ENCODE assay signal across 22 cellular contexts in the genomic region with DNA sequence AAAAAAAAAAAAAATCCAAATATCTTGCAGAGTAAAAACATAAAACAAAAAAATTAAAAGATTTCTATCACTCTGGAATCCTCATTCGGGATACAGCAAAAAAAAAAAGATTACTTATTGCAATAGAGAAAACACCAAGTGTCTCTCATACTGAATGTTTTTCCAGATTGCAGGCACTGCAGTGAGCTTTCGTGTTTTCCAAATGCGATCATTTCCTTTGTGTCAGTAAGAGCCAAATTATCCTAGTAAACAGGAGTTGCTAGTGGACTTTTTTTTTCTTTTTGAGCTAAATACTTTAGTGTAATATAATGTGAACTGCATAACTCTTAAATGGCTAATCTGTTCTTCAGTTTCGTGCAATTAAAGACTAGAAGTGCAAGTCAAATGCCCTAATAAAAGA. TPM values are rescaled to one million over a fixed set of nuclear protein-coding genes. Genes with fewer than 3 reads are reported as not detected.
DNase-seq lines count a peak whose midpoint lies in the region; ATAC-seq, FAIRE-seq and TF ChIP-seq lines count a peak whose summit lies in the region.
"Had no signal": no experiment of that assay in that cellular context is flagged by ENCODE, and none has a peak within 500 bp of the region (broad histone marks: within the 10 kb centered on the region; RNA-seq: fewer than 3 reads in every experiment).

No MANE protein-coding gene starts in this region.

- no peaks in the 10 kb centered on the region for H3K27me3 Mint-ChIP-seq in MCF 10A (ENCODE audit: insufficient read depth, unreplicated experiment)
- H3K27me3 Mint-ChIP-seq: activated CD4-positive, alpha-beta T cell treated with anti-CD3 and anti-CD28 coated beads for 36 hours; naive B cell; stimulated activated naive CD8-positive, alpha-beta T cell treated with anti-CD3 and anti-CD28 coated beads, Interleukin-15, Interleukin-2, amounts not matched to agents 100 ng/mL and 50 ng/mL, for 24 hours had no signal

- no peak overlapping the region for H3K4me3 Mint-ChIP-seq in MCF 10A (ENCODE audit: unreplicated experiment)
- H3K4me3 Mint-ChIP-seq: activated CD4-positive, alpha-beta T cell treated with anti-CD3 and anti-CD28 coated beads for 36 hours; naive B cell; stimulated activated naive CD8-positive, alpha-beta T cell treated with anti-CD3 and anti-CD28 coated beads, Interleukin-15, Interleukin-2, amounts not matched to agents 100 ng/mL and 50 ng/mL, for 24 hours had no signal

- no peaks in the 10 kb centered on the region for H3K4me1 ChIP-seq in breast epithelium
- H3K4me1 ChIP-seq in mucosa of rectum (ENCODE audit: control insufficient read depth in 2 of 2, insufficient read depth in 2 of 2, low read length in 2 of 2) = no peaks in the 10 kb centered on the region
- H3K4me1 ChIP-seq in aorta (ENCODE audit: control insufficient read depth in 1 of 2, insufficient read depth in 2 of 2, low read length in 2 of 2) = no peaks in the 10 kb centered on the region
- H3K4me1 ChIP-seq in kidney (ENCODE audit: control insufficient read depth in 1 of 2, insufficient read depth in 1 of 2, low read depth in 1 of 2, low read length in 2 of 2) = peaks cover 0 to 4% of the 10 kb centered on the region in 2 donors
- H3K4me1 ChIP-seq: adrenal gland, Peyer's patch had no signal

- DNase-seq in breast epithelium (ENCODE audit: low spot score in 2 of 2) (no peak), MCF 10A (ENCODE audit: unreplicated experiment) (no peak), fibroblast of gingiva (ENCODE audit: low read depth) (peak; percentile 82), aorta (no peak), kidney (no peak), NCI-H1105 (lab: John Stamatoyannopoulos, UW) (no peak)
- DNase-seq: 8988T; activated CD4-positive, alpha-beta T cell treated with anti-CD3 and anti-CD28 coated beads for 36 hours; activated T-cell treated with anti-CD3 and anti-CD28 coated beads, Interleukin-2, amount 50 U/mL, for 1 hour; Calu3; dorsolateral prefrontal cortex; Kasumi-1; naive B cell; NCI-H2029; NCI-H69; Peyer's patch; T-helper 2 cell had no signal

- no peaks in the 10 kb centered on the region for H3K4me1 Mint-ChIP-seq in MCF 10A (ENCODE audit: insufficient read depth, unreplicated experiment)

- POLR2A ChIA-PET in MCF 10A (lab: Yijun Ruan, JAX) = interaction anchor here (0.6 to 0.7 kb wide), 2 partner anchors 11 to 44 kb away, joined by 3 to 5 read pairs; partner anchors contain the start of gene TOMM7

- ATAC-seq in aorta (ENCODE audit: low FRiP score) = peak; percentile 75
- no peak for ATAC-seq in GM19397 (IDR thresholded peaks at IDR 0.05; ENCODE audit: unreplicated experiment)
- ATAC-seq: activated CD4-positive, alpha-beta T cell treated with anti-CD3 and anti-CD28 coated beads for 36 hours had no signal

- H3K9me3 ChIP-seq in breast epithelium (no peaks in the 10 kb centered on the region), mucosa of rectum (ENCODE audit: control insufficient read depth in 2 of 2, low read length in 2 of 2) (no peaks in the 10 kb centered on the region), aorta (ENCODE audit: control insufficient read depth, low read length) (no peaks in the 10 kb centered on the region), kidney (ENCODE audit: control insufficient read depth in 1 of 2, low read length in 2 of 2) (no peaks in the 10 kb centered on the region)
- H3K9me3 ChIP-seq: adrenal gland, Peyer's patch had no signal

- CTCF ChIA-PET in MCF 10A (lab: Yijun Ruan, JAX) = interaction anchor here (0.6 kb wide), 3 partner anchors 100 to 380 kb away, joined by 3 to 4 read pairs (median 3); partner anchors contain the start of gene GPNMB

- BruUV-seq in MCF 10A (replicated peaks; lab: Mats Ljungman, UMichigan) = no TSS peak

- no peaks in the 10 kb centered on the region for H3K9me3 Mint-ChIP-seq in MCF 10A (ENCODE audit: unreplicated experiment)
- H3K9me3 Mint-ChIP-seq: naive B cell; stimulated activated naive CD8-positive, alpha-beta T cell treated with anti-CD3 and anti-CD28 coated beads, Interleukin-15, Interleukin-2, amounts not matched to agents 100 ng/mL and 50 ng/mL, for 24 hours had no signal

- H3K27ac Mint-ChIP-seq in MCF 10A (ENCODE audit: low read depth, unreplicated experiment) = no peak overlapping the region
- H3K27ac Mint-ChIP-seq: activated CD4-positive, alpha-beta T cell treated with anti-CD3 and anti-CD28 coated beads for 36 hours had no signal

- intact Hi-C loops in breast epithelium (cut with DNase I; ENCODE audit: low total_unique reads) = no loop called here
- intact Hi-C loops in MCF 10A (cut with micrococcal nuclease) = no loop called here
- intact Hi-C loops in aorta (cut with DNase I) = no loop called here
- intact Hi-C loops in kidney (cut with DNase I) = no loop called here

- H3K36me3 ChIP-seq in breast epithelium = no peaks in the 10 kb centered on the region
- no peaks in the 10 kb centered on the region for H3K36me3 ChIP-seq in mucosa of rectum (ENCODE audit: control insufficient read depth in 2 of 2, insufficient read depth in 2 of 2, low read length in 2 of 2)
- H3K36me3 ChIP-seq in aorta (ENCODE audit: control insufficient read depth in 1 of 2, insufficient read depth in 2 of 2, low read length in 1 of 2) = no peaks in the 10 kb centered on the region
- H3K36me3 ChIP-seq in kidney (ENCODE audit: control insufficient read depth in 1 of 2, insufficient read depth in 2 of 2, low read length in 2 of 2) = no peaks in the 10 kb centered on the region
- H3K36me3 ChIP-seq: adrenal gland, Peyer's patch had no signal

- no peak for TF ChIP-seq POLR2A in breast epithelium (IDR thresholded peaks at IDR 0.05)

- H3K27ac ChIP-seq in breast epithelium = peak overlapping the region; percentile 48 to 86
- peak overlapping the region; percentile 16 to 31 for H3K27ac ChIP-seq in mucosa of rectum (ENCODE audit: low read depth in 2 of 2, low read length in 2 of 2)
- H3K27ac ChIP-seq in aorta (ENCODE audit: low read depth in 1 of 2, low read length in 2 of 2) = no peak overlapping the region
- peak overlapping the region in 1 of 2 donors; percentile 19 for H3K27ac ChIP-seq in kidney (ENCODE audit: low read depth in 2 of 2, low read length in 2 of 2)
- H3K27ac ChIP-seq: dorsolateral prefrontal cortex had no signal

- H3K9ac ChIP-seq in mucosa of rectum (ENCODE audit: low read depth in 1 of 2, low read length in 2 of 2) (no peak overlapping the region), kidney (ENCODE audit: low read length in 2 of 2) (no peak overlapping the region)

- peaks cover 27% of the 10 kb centered on the region for H3K36me3 Mint-ChIP-seq in MCF 10A (ENCODE audit: insufficient read depth, unreplicated experiment)
- H3K36me3 Mint-ChIP-seq: naive B cell had no signal

- H3K27me3 ChIP-seq in breast epithelium = no peaks in the 10 kb centered on the region
- H3K27me3 ChIP-seq in mucosa of rectum (ENCODE audit: control insufficient read depth in 2 of 2, insufficient read depth in 2 of 2, low read length in 2 of 2) = no peaks in the 10 kb centered on the region
- no peaks in the 10 kb centered on the region for H3K27me3 ChIP-seq in aorta (ENCODE audit: control insufficient read depth in 1 of 2, insufficient read depth in 2 of 2, low read length in 1 of 2)
- H3K27me3 ChIP-seq: adrenal gland, dorsolateral prefrontal cortex, Peyer's patch had no signal

- whole genome bisulfite sequencing in aorta, 2 donors = 50 to 53% methylated on average over 4 of the region's 4 CpGs

- H3K4me3 ChIP-seq in breast epithelium = no peak overlapping the region
- no peak overlapping the region for H3K4me3 ChIP-seq in mucosa of rectum (ENCODE audit: low read length in 2 of 2)
- no peak overlapping the region for H3K4me3 ChIP-seq in aorta (ENCODE audit: low read length in 2 of 2)
- no peak overlapping the region for H3K4me3 ChIP-seq in kidney (ENCODE audit: low read length in 2 of 2)
- H3K4me3 ChIP-seq: adrenal gland, dorsolateral prefrontal cortex, Peyer's patch had no signal

- TF ChIP-seq CTCF in breast epithelium (IDR thresholded peaks at IDR 0.05) = no peak
- TF ChIP-seq CTCF in MCF 10A (IDR thresholded peaks at IDR 0.05; ENCODE audit: unreplicated experiment) = no peak
- TF ChIP-seq CTCF in kidney (IDR thresholded peaks at IDR 0.05; ENCODE audit: borderline replicate concordance, extremely low read depth, insufficient read depth) = no peak

- FAIRE-seq in kidney (lab: Jason Lieb, UNC) = no peak
- FAIRE-seq: H54 had no signal

RNA-seq across cellular contexts. Expression of gene TOMM7, which starts 44.3 kb away (rescaled TPM):
- total RNA-seq in breast epithelium (100 to 1,000 TPM; 191 to 304 (median 210) TPM), MCF 10A (2022) (376 and 409 TPM in 2 replicates), aorta (100 to 1,000 TPM; 250 to 305 TPM), kidney (253 TPM)
- polyA plus RNA-seq in aorta (1,000 to 10,000 TPM in 1 of 2 donors, 100 to 1,000 TPM in 1; 595 to 1,149 TPM), kidney (ENCODE audit: insufficient read depth, low read depth, low replicate concordance) (1,227 TPM)

Comparison
In these comparisons a context has a peak if more than half of its experiments do, and no peak if none do; other contexts are left out.
1. H3K27ac ChIP-seq: peak in breast epithelium (2 of 2) and mucosa of rectum (2 of 2); none in aorta (0 of 2).